18 cellular contexts compared by ENCODE assay signal in the genomic region with DNA sequence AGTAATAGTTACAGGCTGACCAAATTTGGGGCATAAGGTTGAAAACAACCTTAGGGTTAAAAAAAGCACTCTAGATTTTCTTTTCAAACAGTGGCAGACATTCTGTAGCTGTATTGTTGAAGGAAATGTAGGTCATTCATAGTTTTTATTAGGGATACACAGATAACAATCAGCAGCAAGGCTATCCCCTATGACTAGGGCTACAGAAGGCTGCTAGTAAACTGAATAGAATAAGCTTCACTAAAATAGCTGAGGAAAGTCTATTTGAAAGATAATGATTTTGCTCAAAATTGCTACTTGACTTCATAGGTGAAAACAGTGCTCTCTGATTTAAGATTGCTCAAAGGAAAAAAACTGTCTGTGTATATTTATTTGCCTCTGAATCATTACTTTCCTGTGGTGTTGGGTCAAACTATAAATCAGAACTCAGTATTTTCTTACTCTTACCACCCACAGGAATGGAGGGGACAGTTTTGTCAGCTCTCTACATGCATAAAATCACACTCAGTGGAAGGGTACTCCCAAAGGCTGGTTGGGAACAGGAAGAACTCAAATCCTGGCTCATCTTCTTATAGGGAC.
"Had no signal": no experiment of that assay in that cellular context is flagged by ENCODE, and none has a peak within 500 bp of the region (broad histone marks: within the 10 kb centered on the region; RNA-seq: fewer than 3 reads in every experiment).

No MANE protein-coding gene starts in this region.

- DNase-seq: activated CD4-positive, alpha-beta T cell treated with anti-CD3 and anti-CD28 coated beads for 36 hours; activated CD4-positive, alpha-beta T cell treated with anti-CD3 and anti-CD28 coated beads, Interleukin-2, amount 50 U/mL, for 48 hours; amygdala; caudate nucleus; dorsolateral prefrontal cortex; endodermal cell; erythroblast; hypothalamus; islet precursor cell; mammary epithelial cell; stimulated activated CD4-positive, alpha-beta T cell treated with anti-CD3 and anti-CD28 coated beads, Interleukin-2, amount 100 ng/mL, for 24 hours; trophoblast cell had no signal

- H3K4me1 Mint-ChIP-seq: activated CD4-positive, alpha-beta T cell treated with anti-CD3 and anti-CD28 coated beads for 36 hours; brain; endodermal cell; neural crest cell had no signal

- H3K27me3 Mint-ChIP-seq: activated CD4-positive, alpha-beta T cell treated with anti-CD3 and anti-CD28 coated beads for 36 hours; activated naive CD8-positive, alpha-beta T cell; brain; progenitor cell of endocrine pancreas; stimulated activated naive CD8-positive, alpha-beta T cell treated with anti-CD3 and anti-CD28 coated beads, Interleukin-15, Interleukin-2, amounts not matched to agents 100 ng/mL and 50 ng/mL, for 24 hours had no signal

- ATAC-seq: activated CD4-positive, alpha-beta T cell treated with anti-CD3 and anti-CD28 coated beads for 36 hours; left lobe of liver had no signal

- H3K9me3 Mint-ChIP-seq: brain; endodermal cell; neural crest cell; stimulated activated naive CD8-positive, alpha-beta T cell treated with anti-CD3 and anti-CD28 coated beads, Interleukin-15, Interleukin-2, amounts not matched to agents 100 ng/mL and 50 ng/mL, for 24 hours had no signal

- H3K4me3 Mint-ChIP-seq: activated CD4-positive, alpha-beta T cell treated with anti-CD3 and anti-CD28 coated beads for 36 hours; activated naive CD8-positive, alpha-beta T cell; brain; endodermal cell; neural crest cell; stimulated activated naive CD8-positive, alpha-beta T cell treated with anti-CD3 and anti-CD28 coated beads, Interleukin-15, Interleukin-2, amounts not matched to agents 100 ng/mL and 50 ng/mL, for 24 hours had no signal

- H3K27ac Mint-ChIP-seq: activated CD4-positive, alpha-beta T cell treated with anti-CD3 and anti-CD28 coated beads for 36 hours; activated naive CD8-positive, alpha-beta T cell; endodermal cell; progenitor cell of endocrine pancreas; stimulated activated naive CD8-positive, alpha-beta T cell treated with anti-CD3 and anti-CD28 coated beads, Interleukin-15, Interleukin-2, amounts not matched to agents 100 ng/mL and 50 ng/mL, for 24 hours had no signal
